Comparison of ENCODE assay signal across 7 cellular contexts in the genomic region with DNA sequence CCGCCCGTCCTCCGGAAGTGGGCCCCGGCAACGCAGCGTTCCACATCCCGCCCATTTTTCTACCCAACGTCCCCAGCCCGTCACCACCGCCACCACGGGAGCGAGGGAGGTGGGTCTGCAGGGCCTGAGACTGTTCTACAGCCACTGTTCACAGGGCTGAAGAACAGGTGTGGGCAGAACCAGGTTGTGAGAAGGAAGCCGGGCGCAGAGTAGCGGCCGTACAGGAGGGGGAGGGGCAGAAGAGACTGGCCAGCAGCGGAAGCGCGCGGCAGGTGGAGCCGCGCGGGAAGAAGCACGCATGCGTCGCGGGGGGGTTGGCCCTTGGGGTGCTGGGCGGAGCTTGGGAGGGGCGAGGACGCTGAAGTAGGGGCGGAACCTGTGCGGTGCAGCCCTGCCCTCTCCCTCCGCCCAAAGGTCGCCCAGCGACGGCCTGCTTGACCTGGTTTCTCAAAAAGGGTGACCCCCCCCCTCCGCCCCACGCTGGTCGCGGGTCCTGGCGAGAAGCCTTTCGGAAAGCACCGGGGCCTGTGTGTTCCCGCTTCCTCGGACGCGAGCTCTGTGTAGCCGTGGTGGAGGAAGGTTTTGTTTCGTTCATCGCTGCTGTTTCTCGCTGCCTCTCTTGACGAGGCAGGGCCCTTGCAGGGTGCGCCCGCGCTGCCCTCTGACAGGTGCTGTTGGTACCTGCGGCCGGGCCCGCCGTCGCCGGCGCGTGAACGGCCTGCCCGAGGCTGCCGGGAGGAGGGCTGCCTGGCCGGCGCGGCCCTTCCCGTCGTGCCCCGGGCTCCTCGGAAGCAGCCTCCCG. TPM values are rescaled to one million over a fixed set of nuclear protein-coding genes. Genes with fewer than 3 reads are reported as not detected.
DNase-seq lines count a peak whose midpoint lies in the region; ATAC-seq and TF ChIP-seq lines count a peak whose summit lies in the region.

No MANE protein-coding gene starts in this region.

- peaks cover 44% of the 10 kb centered on the region for H3K4me1 ChIP-seq in hepatocyte (ENCODE audit: insufficient read depth)

- H3K4me2 ChIP-seq in hepatocyte, result peak overlapping the region; percentile 99

- DNase-seq in NCI-H1930 (lab: John Stamatoyannopoulos, UW) (peak; percentile 78 to 88), astrocyte of the cerebellum (ENCODE audit: low read depth) (peak; percentile 73), hepatocyte (ENCODE audit: low spot score) (peak; percentile 98), retinal pigment epithelial cell (ENCODE audit: low read depth) (peak; percentile 71)
- DNase-seq in T-helper 2 cell treated with Interferon-gamma antibody and Interleukin-4, amounts not matched to agents 5 μg/mL and 100 μg/mL, for 36 hours (ENCODE audit: low spot score), result peak; percentile 92

- no peaks in the 10 kb centered on the region for H3K27me3 ChIP-seq in hepatocyte

- TF ChIP-seq CTCF in astrocyte of the cerebellum (IDR thresholded peaks at IDR 0.05; ENCODE audit: low read depth, low read length, missing control alignments), result no peak
- TF ChIP-seq CTCF in hepatocyte (IDR thresholded peaks at IDR 0.05; ENCODE audit: poor library complexity), result no peak
- no peak for TF ChIP-seq CTCF in retinal pigment epithelial cell (conservative IDR thresholded peaks at IDR 0.05; ENCODE audit: low read depth, low read length)

- ATAC-seq in GM18508 (IDR thresholded peaks at IDR 0.05; ENCODE audit: insufficient read depth, unreplicated experiment) (peak; percentile 28), HG02970 (IDR thresholded peaks at IDR 0.05; ENCODE audit: low FRiP score, unreplicated experiment) (peak; percentile 73)

- 2% methylated on average over 38 of the region's 74 CpGs for WGBS in hepatocyte (ENCODE audit: low lambda C conversion rate, missing lambda C conversion rate)

- H3K9me3 ChIP-seq in hepatocyte (ENCODE audit: low read depth), result no peaks in the 10 kb centered on the region

- no peaks in the 10 kb centered on the region for H3K27me3 Mint-ChIP-seq in T-helper 2 cell treated with Interferon-gamma antibody and Interleukin-4, amounts not matched to agents 5 μg/mL and 100 μg/mL, for 36 hours (ENCODE audit: low read depth)

- no peaks in the 10 kb centered on the region for H3K36me3 ChIP-seq in hepatocyte (replicated peaks; ENCODE audit: insufficient read depth, low read depth)

- no peaks in the 10 kb centered on the region for H3K9me2 ChIP-seq in hepatocyte (replicated peaks; ENCODE audit: insufficient read depth)

- H4K20me1 ChIP-seq in hepatocyte (ENCODE audit: insufficient read depth, poor library complexity, severe bottlenecking), result no peaks in the 10 kb centered on the region

- H3K79me2 ChIP-seq in hepatocyte, result peaks cover 51% of the 10 kb centered on the region

- peak overlapping the region; percentile 75 for H2AFZ ChIP-seq in hepatocyte

- peaks cover 64% of the 10 kb centered on the region for H3K4me1 Mint-ChIP-seq in T-helper 2 cell treated with Interferon-gamma antibody and Interleukin-4, amounts not matched to agents 5 μg/mL and 100 μg/mL, for 36 hours (ENCODE audit: low read depth)

- peak overlapping the region; percentile 99 for H3K27ac Mint-ChIP-seq in T-helper 2 cell treated with Interferon-gamma antibody and Interleukin-4, amounts not matched to agents 5 μg/mL and 100 μg/mL, for 36 hours

- peak overlapping the region; percentile 76 for H3K4me3 ChIP-seq in astrocyte of the cerebellum (ENCODE audit: low read depth, low read length)
- peak overlapping the region; percentile 78 for H3K4me3 ChIP-seq in hepatocyte
- H3K4me3 ChIP-seq in retinal pigment epithelial cell (ENCODE audit: low read length), result peak overlapping the region; percentile 85

- peak overlapping the region; percentile 98 for H3K27ac ChIP-seq in hepatocyte

- peak overlapping the region; percentile 86 for H3K4me3 Mint-ChIP-seq in T-helper 2 cell treated with Interferon-gamma antibody and Interleukin-4, amounts not matched to agents 5 μg/mL and 100 μg/mL, for 36 hours

- in situ Hi-C loops in astrocyte of the cerebellum (cut with HindIII; ENCODE audit: low sequenced_read_pairs), result no loop called here

- peaks cover 35% of the 10 kb centered on the region for H3K36me3 Mint-ChIP-seq in T-helper 2 cell treated with Interferon-gamma antibody and Interleukin-4, amounts not matched to agents 5 μg/mL and 100 μg/mL, for 36 hours (ENCODE audit: low read depth)

- H3K9me3 Mint-ChIP-seq in T-helper 2 cell treated with Interferon-gamma antibody and Interleukin-4, amounts not matched to agents 5 μg/mL and 100 μg/mL, for 36 hours, result no peaks in the 10 kb centered on the region

RNA-seq across cellular contexts. Expression of a gene that starts 7.8 kb away (rescaled TPM):
- total RNA-seq in hepatocyte, result 137 and 152 TPM in 2 replicates
- polyA plus RNA-seq in hepatocyte, result 149 and 151 TPM in 2 replicates

RNA-seq across cellular contexts. Expression of a gene that starts 50.7 kb away (rescaled TPM):
- 30.0 and 31.7 TPM in 2 replicates for total RNA-seq in hepatocyte
- polyA plus RNA-seq in hepatocyte, result 13.5 and 18.0 TPM in 2 replicates

Comparison
In these comparisons a context has a peak if more than half of its experiments do, and no peak if none do; other contexts are left out.
1. Peak in every context shown above with its lines: DNase-seq, ATAC-seq, H3K4me3 ChIP-seq and H3K27ac ChIP-seq.